ENCODE assay signal across 1 cellular context in the genomic region with DNA sequence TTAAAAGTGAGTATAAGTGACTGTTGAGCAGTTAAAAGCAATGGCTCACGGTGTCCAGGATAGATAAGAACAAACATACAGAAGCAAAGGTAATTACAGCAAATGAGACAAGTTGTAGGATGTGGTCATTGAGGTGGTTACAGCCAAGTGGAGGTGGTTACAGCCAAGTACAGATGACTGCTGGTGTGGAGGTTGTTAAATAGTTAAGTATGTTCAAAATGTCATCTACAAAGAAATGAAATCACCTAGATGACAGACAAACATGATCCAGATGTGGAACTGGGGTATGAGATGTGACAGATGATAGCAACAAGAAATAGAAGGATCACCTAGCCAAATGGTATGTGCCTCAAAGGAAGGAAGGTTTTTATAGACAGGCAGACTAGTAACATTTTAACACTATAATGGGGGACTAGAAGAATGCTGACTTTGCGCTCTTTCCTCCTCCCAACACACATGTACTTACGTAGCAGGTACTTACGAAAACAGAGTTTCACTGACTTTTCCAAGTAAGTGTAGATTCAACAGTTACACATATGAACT.
TF ChIP-seq lines count a peak whose summit lies in the region.

No MANE protein-coding gene starts in this region.

TF ChIP-seq in SK-N-SH, 30 proteins besides CTCF, POLR2A, EP300 and RAD21 (continued from another document):
- TF ChIP-seq, protein P1, sequence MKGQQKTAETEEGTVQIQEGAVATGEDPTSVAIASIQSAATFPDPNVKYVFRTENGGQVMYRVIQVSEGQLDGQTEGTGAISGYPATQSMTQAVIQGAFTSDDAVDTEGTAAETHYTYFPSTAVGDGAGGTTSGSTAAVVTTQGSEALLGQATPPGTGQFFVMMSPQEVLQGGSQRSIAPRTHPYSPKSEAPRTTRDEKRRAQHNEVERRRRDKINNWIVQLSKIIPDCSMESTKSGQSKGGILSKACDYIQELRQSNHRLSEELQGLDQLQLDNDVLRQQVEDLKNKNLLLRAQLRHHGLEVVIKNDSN (IDR thresholded peaks at IDR 0.05; ENCODE audit: borderline replicate concordance, low read depth): no peak
- TF ChIP-seq RFX5 (IDR thresholded peaks at IDR 0.05; ENCODE audit: low read length): no peak
